Comparison of ENCODE assay signal across 11 cellular contexts in the genomic region with DNA sequence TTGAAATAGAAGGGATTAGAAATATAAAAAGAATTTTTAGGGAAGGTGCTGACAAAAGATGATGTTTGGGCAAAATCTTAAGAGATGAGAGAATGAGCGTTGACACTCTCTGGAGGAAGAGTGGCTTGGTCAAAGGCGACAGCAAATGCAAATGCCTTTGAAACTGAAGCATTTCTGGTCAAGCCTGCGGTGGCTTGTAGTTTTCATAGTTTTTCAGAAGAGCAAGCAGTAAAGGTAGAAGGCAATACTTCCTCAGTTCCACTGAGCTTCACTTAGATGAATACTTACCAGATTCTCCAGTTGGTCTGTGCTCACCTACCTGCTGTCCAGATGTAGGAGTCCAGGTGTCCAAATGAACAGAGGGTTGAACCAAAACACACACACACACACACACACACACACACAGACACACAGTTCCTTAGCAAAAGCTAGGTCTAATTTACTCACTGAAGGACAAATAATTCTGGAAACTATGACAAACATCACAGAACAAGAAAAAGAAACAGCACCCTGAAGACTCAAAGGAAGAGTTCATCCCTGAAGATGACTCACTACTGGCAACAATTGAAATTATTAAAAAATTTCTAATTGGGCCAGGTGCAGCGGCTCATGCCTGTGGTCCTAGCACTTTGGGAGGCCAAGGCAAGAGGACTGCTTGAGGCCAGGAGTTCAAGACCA. TPM values are rescaled to one million over a fixed set of nuclear protein-coding genes. Genes with fewer than 3 reads are reported as not detected.
A peak's percentile ranks its signal among the peaks of the same experiment; 100 is the strongest.
DNase-seq lines count a peak whose midpoint lies in the region; ATAC-seq and TF ChIP-seq lines count a peak whose summit lies in the region.
"Had no signal": no experiment of that assay in that cellular context is flagged by ENCODE, and none has a peak within 500 bp of the region (broad histone marks: within the 10 kb centered on the region; RNA-seq: fewer than 3 reads in every experiment).

No MANE protein-coding gene starts in this region.

- peaks cover 41% of the 10 kb centered on the region for H3K4me1 Mint-ChIP-seq in activated T-cell treated with anti-CD3 and anti-CD28 coated beads, Interleukin-2, amount 50 U/mL, for 72 hours (ENCODE audit: low read depth)
- peaks cover 0 to 5% (median 5%) of the 10 kb centered on the region in 3 donors for H3K4me1 Mint-ChIP-seq in CD8-positive, alpha-beta memory T cell

- POLR2A ChIA-PET in CD8-positive, alpha-beta memory T cell (lab: Charles Lee) = no interaction called here

- H3K36me3 ChIP-seq in GM23248 (ENCODE audit: low read depth) (no peaks in the 10 kb centered on the region), osteoblast (ENCODE audit: insufficient read depth, low read length) (no peaks in the 10 kb centered on the region), neuronal stem cell (replicated peaks in 1 of 2; ENCODE audit: control insufficient read depth in 2 of 2, insufficient read depth in 2 of 2, low read length in 2 of 2) (no peaks in the 10 kb centered on the region)
- no peaks in the 10 kb centered on the region for H3K36me3 ChIP-seq in CD8-positive, alpha-beta memory T cell (ENCODE audit: insufficient read depth, low read length)

- H3K9me3 Mint-ChIP-seq in activated T-cell treated with anti-CD3 and anti-CD28 coated beads, Interleukin-2, amount 50 U/mL, for 72 hours = no peaks in the 10 kb centered on the region
- H3K9me3 Mint-ChIP-seq in CD8-positive, alpha-beta memory T cell = no peaks in the 10 kb centered on the region

- H4K91ac ChIP-seq in neuronal stem cell (ENCODE audit: low read depth, low read length, poor library complexity) = no peak overlapping the region

- H4K20me1 ChIP-seq in GM23248 (ENCODE audit: insufficient read depth) (no peaks in the 10 kb centered on the region), osteoblast (ENCODE audit: insufficient read depth, low read length) (no peaks in the 10 kb centered on the region)

- no peak overlapping the region for H3K23ac ChIP-seq in neuronal stem cell (ENCODE audit: low read depth, low read length, poor library complexity)

- H3K27ac ChIP-seq in GM23248 = peak overlapping the region; percentile 98
- H3K27ac ChIP-seq in osteoblast (ENCODE audit: low read depth, low read length) = peak overlapping the region; percentile 94
- no peak overlapping the region for H3K27ac ChIP-seq in CD8-positive, alpha-beta memory T cell (ENCODE audit: low read depth, low read length)
- no peak overlapping the region for H3K27ac ChIP-seq in neuronal stem cell (replicated peaks; ENCODE audit: low read length)
- H3K27ac ChIP-seq: VCaP had no signal

- no peaks in the 10 kb centered on the region for H3K79me1 ChIP-seq in neuronal stem cell (ENCODE audit: low read depth, low read length)

- H3K9me2 ChIP-seq in GM23248 (ENCODE audit: insufficient read depth) = no peaks in the 10 kb centered on the region

- H3K4me2 ChIP-seq in GM23248 (ENCODE audit: unreplicated experiment) (no peak overlapping the region), osteoblast (ENCODE audit: insufficient read depth, low read length) (no peak overlapping the region), neuronal stem cell (ENCODE audit: insufficient read depth, low read length, poor library complexity, severe bottlenecking) (no peak overlapping the region)

- no peak overlapping the region for H2BK5ac ChIP-seq in neuronal stem cell (ENCODE audit: low read length)

- no peak overlapping the region for H2AK5ac ChIP-seq in neuronal stem cell (ENCODE audit: low read depth, low read length)

- ATAC-seq in activated T-cell treated with anti-CD3 and anti-CD28 coated beads, Interleukin-2, amount 50 U/mL, for 72 hours (replicated peaks in 1 of 2) = no peak
- peak; percentile 33 for ATAC-seq in HG03558 (IDR thresholded peaks at IDR 0.05; ENCODE audit: extremely low read depth, unreplicated experiment)

- no peak overlapping the region for H2BK12ac ChIP-seq in neuronal stem cell (ENCODE audit: low read length)

- H3K4ac ChIP-seq in neuronal stem cell (ENCODE audit: low read length) = no peak overlapping the region

- no peak overlapping the region for H3K9ac ChIP-seq in GM23248
- no peak overlapping the region for H3K9ac ChIP-seq in neuronal stem cell (ENCODE audit: low read depth, low read length, poor library complexity)

- no peak overlapping the region for H2BK120ac ChIP-seq in neuronal stem cell (ENCODE audit: low read depth, low read length)

- peaks cover 42% of the 10 kb centered on the region for H3K4me1 ChIP-seq in GM23248 (ENCODE audit: insufficient read depth)
- H3K4me1 ChIP-seq in osteoblast (ENCODE audit: insufficient read depth, low read length) = peaks cover 34% of the 10 kb centered on the region
- no peaks in the 10 kb centered on the region for H3K4me1 ChIP-seq in CD8-positive, alpha-beta memory T cell (ENCODE audit: insufficient read depth, low read length)
- peaks cover 0 to 4% of the 10 kb centered on the region in 2 donors for H3K4me1 ChIP-seq in neuronal stem cell (ENCODE audit: control insufficient read depth in 2 of 2, insufficient read depth in 1 of 2, low read depth in 1 of 2, low read length in 2 of 2)

- no peak overlapping the region for H2BK15ac ChIP-seq in neuronal stem cell (ENCODE audit: low read length)

- no peak overlapping the region for H3K18ac ChIP-seq in neuronal stem cell (ENCODE audit: low read length)

- no peak for TF ChIP-seq CTCF in osteoblast (IDR thresholded peaks at IDR 0.05; ENCODE audit: extremely low read depth, low read depth, low read length)

- H3F3A ChIP-seq in GM23248 (ENCODE audit: insufficient read depth) = peaks cover 35% of the 10 kb centered on the region

- no peaks in the 10 kb centered on the region for H3K27me3 ChIP-seq in GM23248 (replicated peaks; ENCODE audit: insufficient read depth)
- no peaks in the 10 kb centered on the region for H3K27me3 ChIP-seq in osteoblast (ENCODE audit: insufficient read depth, low read length)
- H3K27me3 ChIP-seq in CD8-positive, alpha-beta memory T cell (ENCODE audit: insufficient read depth, low read length, poor library complexity, severe bottlenecking) = no peaks in the 10 kb centered on the region
- H3K27me3 ChIP-seq in neuronal stem cell (ENCODE audit: control insufficient read depth in 3 of 3, insufficient read depth in 3 of 3, low read depth in 1 of 3, low read length in 3 of 3) = no peaks in the 10 kb centered on the region

- no peak overlapping the region for H3K14ac ChIP-seq in neuronal stem cell (ENCODE audit: low read length)

- H3K27me3 Mint-ChIP-seq in activated T-cell treated with anti-CD3 and anti-CD28 coated beads, Interleukin-2, amount 50 U/mL, for 72 hours (ENCODE audit: low read depth) = no peaks in the 10 kb centered on the region
- peaks cover 0 to 1% of the 10 kb centered on the region in 2 donors for H3K27me3 Mint-ChIP-seq in CD8-positive, alpha-beta memory T cell

- no peak overlapping the region for H3K4me3 Mint-ChIP-seq in activated T-cell treated with anti-CD3 and anti-CD28 coated beads, Interleukin-2, amount 50 U/mL, for 72 hours
- H3K4me3 Mint-ChIP-seq in CD8-positive, alpha-beta memory T cell = no peak overlapping the region

- H3K36me3 Mint-ChIP-seq in activated T-cell treated with anti-CD3 and anti-CD28 coated beads, Interleukin-2, amount 50 U/mL, for 72 hours (ENCODE audit: insufficient read depth in 2 of 2) = no peaks in the 10 kb centered on the region
- H3K36me3 Mint-ChIP-seq in CD8-positive, alpha-beta memory T cell = peaks cover 0 to 2% (median 0%) of the 10 kb centered on the region in 3 donors

- CTCF ChIA-PET in CD8-positive, alpha-beta memory T cell (lab: Charles Lee) = interaction anchor here (4.6 kb wide), 1 partner anchor 11 kb away, joined by 28 read pairs; the partner anchor contains the start of gene STK17A

- in situ Hi-C loops in GM23248 (cut with MboI) = loop anchor here (10.0 kb wide), 1 partner anchor 134 kb away; no protein-coding TSS in a partner anchor

- no peak overlapping the region for H4K8ac ChIP-seq in neuronal stem cell (ENCODE audit: low read depth, low read length)

- DNase-seq in activated T-cell treated with anti-CD3 and anti-CD28 coated beads, Interleukin-2, amount 50 U/mL, for 72 hours = no peak
- DNase-seq in activated T-cell treated with anti-CD3 and anti-CD28 coated beads, Interleukin-2, amount 50 U/mL, for 48 hours = no peak
- DNase-seq in GM23248 = peak; percentile 70
- DNase-seq in osteoblast (ENCODE audit: insufficient read length, low spot score, missing footprints) = no peak
- no peak for DNase-seq in CD8-positive, alpha-beta memory T cell
- DNase-seq in stimulated activated CD8-positive, alpha-beta memory T cell treated with anti-CD3 and anti-CD28 coated beads, Interleukin-4, amount 100 ng/mL, for 48 hours = no peak
- no peak for DNase-seq in neuronal stem cell (ENCODE audit: low spot score)
- DNase-seq: kidney glomerular epithelial cell, NCI-H1417 had no signal

- H2AFZ ChIP-seq in GM23248 (no peak overlapping the region), osteoblast (ENCODE audit: low read length) (no peak overlapping the region), neuronal stem cell (ENCODE audit: low read length) (no peak overlapping the region)

- no peak overlapping the region for H3K4me3 ChIP-seq in GM23248
- H3K4me3 ChIP-seq in osteoblast (ENCODE audit: insufficient read depth, low read length) = no peak overlapping the region
- H3K4me3 ChIP-seq in CD8-positive, alpha-beta memory T cell (ENCODE audit: low read length) = no peak overlapping the region
- H3K4me3 ChIP-seq in neuronal stem cell (ENCODE audit: low read length in 2 of 2) = no peak overlapping the region

- 94 to 96% methylated on average over 4 of the region's 4 CpGs for WGBS in GM23248 (ENCODE audit: low coverage in 1 of 2, low lambda C conversion rate in 2 of 2, missing lambda C conversion rate in 2 of 2), 2 experiments
- WGBS in neuronal stem cell (ENCODE audit: extremely low coverage in 2 of 2, insufficient read length in 2 of 2, insufficient replicate concordance in 1 of 2), 2 donors = no CpG with 5 or more reads among the region's 4 CpGs

- H3K27ac Mint-ChIP-seq in activated T-cell treated with anti-CD3 and anti-CD28 coated beads, Interleukin-2, amount 50 U/mL, for 72 hours = peak overlapping the region; percentile 20
- H3K27ac Mint-ChIP-seq in CD8-positive, alpha-beta memory T cell = peak overlapping the region in 2 of 8 donors; percentile 17 to 60

- H3K9me3 ChIP-seq in GM23248 (ENCODE audit: low read depth) (no peaks in the 10 kb centered on the region), osteoblast (ENCODE audit: low read depth, low read length) (no peaks in the 10 kb centered on the region), neuronal stem cell (replicated peaks in 1 of 2; ENCODE audit: control insufficient read depth in 2 of 2, insufficient read depth in 1 of 2, low read depth in 1 of 2, low read length in 2 of 2) (no peaks in the 10 kb centered on the region)
- H3K9me3 ChIP-seq in CD8-positive, alpha-beta memory T cell (ENCODE audit: low read length) = no peaks in the 10 kb centered on the region

- no peaks in the 10 kb centered on the region for H3K79me2 ChIP-seq in GM23248 (ENCODE audit: insufficient read depth)
- H3K79me2 ChIP-seq in osteoblast (ENCODE audit: insufficient read depth, low read length) = no peaks in the 10 kb centered on the region

RNA-seq across cellular contexts. Expression of gene STK17A, which starts 12.1 kb away (rescaled TPM):
- 10 to 100 TPM; 49.2 to 56.4 TPM for total RNA-seq in activated T-cell treated with anti-CD3 and anti-CD28 coated beads, Interleukin-2, amount 50 U/mL, for 72 hours
- total RNA-seq in GM23248 (2014; rRNA removed; shearing (Covaris generic)) = 132 and 137 TPM in 2 replicates
- polyA plus RNA-seq in GM23248 (2016; fragmentation: Nextera tagmentation; extraction: Ambion mirVana) = 102 TPM in 2 replicates
- total RNA-seq in osteoblast = 95.2 and 109 TPM in 2 replicates
- total RNA-seq in CD8-positive, alpha-beta memory T cell = 10 to 100 TPM; 45.5 to 45.8 TPM
- 270 TPM for polyA plus RNA-seq in CD8-positive, alpha-beta memory T cell
- polyA plus RNA-seq in neuronal stem cell (2013, experiment 1 of 2) = 5.4 TPM
- polyA plus RNA-seq in neuronal stem cell (2013, experiment 2 of 2) = 5.6 TPM

Comparison
In these comparisons a context has a peak if more than half of its experiments do, and no peak if none do; other contexts are left out.
1. H3K27ac ChIP-seq: peak in GM23248 (single experiment) and osteoblast (single experiment); none in CD8-positive, alpha-beta memory T cell (single experiment) and neuronal stem cell (single experiment).